Comparison of ENCODE assay signal across 28 cellular contexts in the genomic region with DNA sequence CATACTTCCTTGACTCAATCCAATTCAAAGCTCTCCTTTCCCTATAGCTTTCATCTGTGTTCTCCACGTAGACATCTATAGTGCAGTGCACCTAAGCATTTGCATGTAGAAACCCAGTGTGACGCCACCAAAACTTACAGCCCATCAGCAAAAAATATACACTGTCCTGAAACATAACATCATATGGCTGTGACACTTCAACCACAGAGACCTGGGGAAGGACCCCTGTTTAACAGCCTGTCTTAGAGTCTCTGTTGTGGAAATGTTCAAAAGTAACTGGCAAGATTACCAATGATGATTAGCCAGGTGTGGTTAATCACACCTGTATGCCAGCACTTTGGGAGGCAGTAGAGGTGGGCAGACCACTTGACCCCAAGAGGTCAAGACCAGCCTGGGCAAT.
"Had no signal": no experiment of that assay in that cellular context is flagged by ENCODE, and none has a peak within 500 bp of the region (broad histone marks: within the 10 kb centered on the region; RNA-seq: fewer than 3 reads in every experiment).

No MANE protein-coding gene starts in this region.

- ATAC-seq: activated CD4-positive, CD25-positive, alpha-beta regulatory T cell treated with anti-CD3 and anti-CD28 coated beads, Interleukin-2, amount 50 U/mL, for 24 hours; activated CD8-positive, alpha-beta memory T cell treated with anti-CD3 and anti-CD28 coated beads, Interleukin-2, amount 10 ng/mL, durations not matched to agents 7 days and 5 days; activated T-cell treated with anti-CD3 and anti-CD28 coated beads, Interleukin-2, amount 50 U/mL, for 72 hours had no signal

- DNase-seq: activated CD4-positive, alpha-beta T cell treated with anti-CD3 and anti-CD28 coated beads for 4 hours; activated CD8-positive, alpha-beta memory T cell treated with anti-CD3 and anti-CD28 coated beads, Interleukin-2, amount 10 ng/mL, durations not matched to agents 7 days and 5 days; activated gamma-delta T cell treated with Interleukin-2 at 50 U/mL for 16 hours; activated naive CD4-positive, alpha-beta T cell treated with anti-CD3 and anti-CD28 coated beads, Interleukin-2, amount 50 U/mL, for 16 hours; activated T-cell treated with anti-CD3 and anti-CD28 coated beads, Interleukin-2, amount 50 U/mL, for 72 hours; amygdala; MG63; MV-4-11; NCI-H1092 treated with DMSO at 0.1 percent for 48 hours; NCI-H1417 treated with DMSO at 0.1 percent for 48 hours; NCI-H1694; NCI-H2029; NCI-H2107; NCI-H2171 treated with DMSO at 0.1 percent for 48 hours; NCI-H226; NCI-H526; NCI-H774; NK-92 treated with Interleukin-12 subunit alpha and Interleukin-12 subunit beta, amount 100 ng/mL, for 24 hours; Peyer's patch; Right ventricle myocardium superior; SJCRH30; SK-N-SH had no signal

- H3K4me3 ChIP-seq: MG63, Peyer's patch, SJCRH30 had no signal

- H3K27me3 ChIP-seq: MG63, Peyer's patch, SJCRH30 had no signal

- FAIRE-seq: astrocyte had no signal

- H3K27me3 Mint-ChIP-seq: activated CD8-positive, alpha-beta memory T cell treated with anti-CD3 and anti-CD28 coated beads, Interleukin-2, amount 10 ng/mL, durations not matched to agents 7 days and 5 days; brain; central memory CD8-positive, alpha-beta T cell had no signal

- H3K4me2 ChIP-seq: SK-N-SH had no signal

- H3K9me3 Mint-ChIP-seq: activated T-cell treated with anti-CD3 and anti-CD28 coated beads, Interleukin-2, amount 50 U/mL, for 72 hours; activated T-helper 2 cell treated with anti-CD3 and anti-CD28 coated beads, Interferon-gamma antibody, Interleukin-2, Interleukin-4, amounts not matched to agents 10 μg/mL and 5 μg/mL and 100 μg/mL, durations not matched to agents 14 hours and 24 hours and 36 hours; brain; central memory CD8-positive, alpha-beta T cell had no signal

- H3K9ac ChIP-seq: SK-N-SH had no signal

- H3K9me3 ChIP-seq: MG63, Peyer's patch, SJCRH30, SK-N-SH had no signal

- H3K27ac ChIP-seq: Peyer's patch, RWPE1, SJCRH30 had no signal

- H3K4me1 ChIP-seq: Peyer's patch, SJCRH30 had no signal

- H3K27ac Mint-ChIP-seq: activated CD8-positive, alpha-beta memory T cell treated with anti-CD3 and anti-CD28 coated beads, Interleukin-2, amount 10 ng/mL, durations not matched to agents 7 days and 5 days; activated T-cell treated with anti-CD3 and anti-CD28 coated beads, Interleukin-2, amount 50 U/mL, for 72 hours; activated T-helper 2 cell treated with anti-CD3 and anti-CD28 coated beads, Interferon-gamma antibody, Interleukin-2, Interleukin-4, amounts not matched to agents 10 μg/mL and 5 μg/mL and 100 μg/mL, durations not matched to agents 14 hours and 24 hours and 36 hours; brain had no signal

- H3K4me3 Mint-ChIP-seq: activated CD8-positive, alpha-beta memory T cell treated with anti-CD3 and anti-CD28 coated beads, Interleukin-2, amount 10 ng/mL, durations not matched to agents 7 days and 5 days; activated T-cell treated with anti-CD3 and anti-CD28 coated beads, Interleukin-2, amount 50 U/mL, for 72 hours; brain; central memory CD8-positive, alpha-beta T cell had no signal
